8 cellular contexts compared by ENCODE assay signal in the genomic region with DNA sequence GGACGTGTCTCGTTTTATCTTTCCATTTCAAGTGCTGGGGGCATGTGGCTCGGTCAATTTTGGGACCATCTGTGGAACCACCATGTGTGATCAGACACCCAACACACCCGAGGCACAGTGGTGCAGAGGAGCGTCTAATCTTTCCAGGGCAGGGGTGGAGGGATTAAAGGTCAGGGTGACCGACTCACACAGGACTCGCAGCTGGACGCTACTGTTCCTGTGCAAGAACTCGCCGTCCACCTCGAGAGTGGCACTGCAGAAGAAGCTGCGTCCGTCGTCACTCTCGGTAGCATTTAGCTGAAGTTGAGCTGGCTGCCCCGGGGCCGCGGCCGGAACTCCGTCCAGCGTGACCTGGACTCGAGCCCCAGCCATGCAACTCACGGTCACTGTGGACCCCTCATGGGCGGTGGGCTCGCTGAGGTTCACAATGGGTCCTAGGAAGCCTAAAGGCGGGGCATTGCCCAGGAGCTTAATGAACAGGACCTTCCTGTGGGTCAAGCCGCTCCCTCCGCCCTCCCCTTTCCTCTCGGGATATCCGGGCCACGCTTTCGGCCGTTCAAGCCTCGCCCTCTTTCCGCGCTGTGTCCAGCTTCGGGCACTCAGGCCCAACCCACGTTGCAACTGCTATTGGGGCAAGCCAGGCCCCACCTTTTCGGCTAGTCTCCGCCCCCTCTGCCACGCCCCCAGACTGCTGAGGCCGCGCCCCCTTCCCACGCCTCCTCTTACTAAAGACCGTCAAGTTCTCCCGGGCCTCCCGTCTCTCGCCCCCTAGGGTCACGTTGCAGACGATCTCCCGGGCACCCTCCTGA. TPM values are rescaled to one million over a fixed set of nuclear protein-coding genes. Genes with fewer than 3 reads are reported as not detected.
DNase-seq lines count a peak whose midpoint lies in the region; ATAC-seq, FAIRE-seq and TF ChIP-seq lines count a peak whose summit lies in the region.

No MANE protein-coding gene starts in this region.

- CTCF ChIA-PET in BJ (lab: Yijun Ruan, JAX), result interaction anchor here (0.7 to 2.6 kb wide), 12 partner anchors 8 to 334 kb away, joined by 3 to 14 read pairs (median 3); no protein-coding TSS in a partner anchor
- CTCF ChIA-PET in Panc1 (lab: Charles Lee), result interaction anchor here (1.2 to 2.3 kb wide), 2 partner anchors 54 to 63 kb away, joined by 4 to 6 read pairs; a partner anchor contains a TSS

- intact Hi-C loops in Panc1 (cut with micrococcal nuclease; ENCODE audit: unreplicated experiment), result no loop called here
- intact Hi-C loops in heart right ventricle (cut with DNase I), result loop anchor here in 7 of 10 donors (2.0 to 10.0 kb wide), 9 partner anchors 18 to 67 kb away; a partner anchor contains a TSS
- intact Hi-C loops in pancreas (cut with DNase I), result no loop called here

- peak; percentile 81 for DNase-seq in BJ (ENCODE audit: low read depth)
- DNase-seq in HT1080 (ENCODE audit: low read depth), result peak; percentile 88
- no peak for DNase-seq in Panc1 (ENCODE audit: low read depth, low spot score)
- DNase-seq in anterior cingulate cortex (lab: John Stamatoyannopoulos, UW), result peak in 52 of 58 donors; percentile 8 to 82 (median 64)
- DNase-seq in heart right ventricle, result peak; percentile 96
- peak; percentile 95 to 99 (median 98) for DNase-seq in pancreas

- POLR2A ChIA-PET in BJ (lab: Charles Lee) (interaction anchor here (0.6 kb wide), 2 partner anchors 45 to 64 kb away, joined by 3 read pairs; no protein-coding TSS in a partner anchor), Panc1 (lab: Charles Lee) (interaction anchor here (0.6 to 1.5 kb wide), 2 partner anchors 54 to 63 kb away, joined by 3 read pairs; a partner anchor contains a TSS)

- peaks cover 10% of the 10 kb centered on the region for H3K4me1 ChIP-seq in Panc1 (ENCODE audit: control insufficient read depth, insufficient read depth, low read length)
- peaks cover 4 to 56% (median 31%) of the 10 kb centered on the region in 9 donors for H3K4me1 ChIP-seq in heart right ventricle
- H3K4me1 ChIP-seq in pancreas, result peaks cover 6 to 9% (median 8%) of the 10 kb centered on the region in 3 donors

- in situ Hi-C loops in Panc1 (cut with HindIII; ENCODE audit: low pct_unique_long_range_greater_than_20kb, low sequenced_read_pairs), result no loop called here

- H3K36me3 ChIP-seq in BJ (ENCODE audit: control insufficient read depth, insufficient read depth, low read length), result peaks cover 3% of the 10 kb centered on the region
- peaks cover 7% of the 10 kb centered on the region for H3K36me3 ChIP-seq in Panc1 (ENCODE audit: control insufficient read depth, insufficient read depth, low read length)
- H3K36me3 ChIP-seq in heart right ventricle, result peaks cover 0 to 32% (median 10%) of the 10 kb centered on the region in 9 donors
- H3K36me3 ChIP-seq in pancreas, result peaks cover 0 to 4% (median 3%) of the 10 kb centered on the region in 3 donors

- H3K27me3 ChIP-seq in BJ (ENCODE audit: control insufficient read depth, insufficient read depth, low read length) (no peaks in the 10 kb centered on the region), Panc1 (ENCODE audit: control insufficient read depth, insufficient read depth, low read length) (no peaks in the 10 kb centered on the region), heart right ventricle (no peaks in the 10 kb centered on the region), pancreas (no peaks in the 10 kb centered on the region)

- ATAC-seq in Panc1 (peak; percentile 85), heart right ventricle (peak; percentile 86 to 93 (median 90)), pancreas (peak; percentile 82 to 87 (median 84)), GM19455 (IDR thresholded peaks at IDR 0.05; ENCODE audit: unreplicated experiment) (no peak), GM18498 (IDR thresholded peaks at IDR 0.05; ENCODE audit: unreplicated experiment) (no peak)

- 3 to 6% methylated on average over 51 of the region's 51 CpGs for WGBS in heart right ventricle, 2 donors
- WGBS in pancreas, 2 donors, result 5 to 9% methylated on average over 49 to 51 of the region's 51 CpGs

- H3K4me3 ChIP-seq in BJ (ENCODE audit: low read depth, low read length), result peak overlapping the region; percentile 97
- H3K4me3 ChIP-seq in Panc1 (ENCODE audit: low read depth in 2 of 2, low read length in 2 of 2), result peak overlapping the region; percentile 78 to 86
- H3K4me3 ChIP-seq in heart right ventricle, result peak overlapping the region; percentile 16 to 94 (median 76)
- peak overlapping the region; percentile 44 to 92 (median 58) for H3K4me3 ChIP-seq in pancreas

- BruUV-seq in Panc1 (replicated peaks; lab: Mats Ljungman, UMichigan), result no TSS peak

- H3K9me3 ChIP-seq in Panc1 (ENCODE audit: control insufficient read depth, insufficient read depth, low read depth, low read length) (no peaks in the 10 kb centered on the region), heart right ventricle (no peaks in the 10 kb centered on the region), pancreas (no peaks in the 10 kb centered on the region)

- H3K27ac ChIP-seq in Panc1 (ENCODE audit: low read length), result peak overlapping the region; percentile 73
- peak overlapping the region in 9 of 10 donors; percentile 64 to 96 (median 84) for H3K27ac ChIP-seq in heart right ventricle
- peak overlapping the region; percentile 57 to 82 (median 72) for H3K27ac ChIP-seq in pancreas

- TF ChIP-seq CTCF in BJ (IDR thresholded peaks at IDR 0.05; ENCODE audit: insufficient read depth, low read depth, low read length) (peak; percentile 40), Panc1 (IDR thresholded peaks at IDR 0.05) (no peak), heart right ventricle (IDR thresholded peaks at IDR 0.05) (peak in 4 of 9 donors; percentile 9 to 32 (median 30)), pancreas (IDR thresholded peaks at IDR 0.05) (no peak)

- no peak for FAIRE-seq in pancreas (lab: Jason Lieb, UNC)

RNA-seq across cellular contexts. Expression of a gene that starts 1.2 kb away (rescaled TPM):
- polyA plus RNA-seq in BJ (2011; rRNA removed) (2.5 and 5.1 TPM in 2 replicates), heart right ventricle (1 to 10 TPM; 5.1 to 9.5 TPM), pancreas (1 to 10 TPM; 9.4 TPM)
- polyA minus RNA-seq in BJ (2011; rRNA and poly(A)+ RNA removed), result 2.5 and 4.9 TPM in 2 replicates
- 28.3 and 48.3 TPM in 2 replicates for total RNA-seq in HT1080 (2014; rRNA removed; shearing (Covaris generic))
- 67.0 and 73.3 TPM in 2 replicates for polyA plus RNA-seq in HT1080 (2015; cell fraction: cytosol; rRNA removed)
- polyA plus RNA-seq in HT1080 (2015; cell fraction: nucleus; rRNA removed), result 55.0 and 65.4 TPM in 2 replicates
- total RNA-seq in Panc1 (2021; ENCODE audit: unreplicated experiment) (55.6 TPM), heart right ventricle (10 to 100 TPM in 9 of 10 donors, 1 to 10 TPM in 1; 10.0 to 16.9 (median 12.4) TPM), pancreas (10 to 100 TPM in 4 of 6 donors, 1 to 10 TPM in 2; 6.0 to 17.3 (median 13.6) TPM)
- 65.2 TPM for polyA plus RNA-seq in Panc1 (2012; ENCODE audit: insufficient read length)

RNA-seq across cellular contexts. Expression of a gene that starts 4.9 kb away (rescaled TPM):
- 11.7 and 17.3 TPM in 2 replicates for polyA plus RNA-seq in BJ (2011; rRNA removed)
- polyA minus RNA-seq in BJ (2011; rRNA and poly(A)+ RNA removed), result 5.6 and 9.8 TPM in 2 replicates
- total RNA-seq in HT1080 (2014; rRNA removed; shearing (Covaris generic)), result 8.3 and 8.8 TPM in 2 replicates
- 4.3 and 5.9 TPM in 2 replicates for polyA plus RNA-seq in HT1080 (2015; cell fraction: cytosol; rRNA removed)
- 2.4 and 3.0 TPM in 2 replicates for polyA plus RNA-seq in HT1080 (2015; cell fraction: nucleus; rRNA removed)
- 10.5 TPM for total RNA-seq in Panc1 (2021; ENCODE audit: unreplicated experiment)
- 17.8 TPM for polyA plus RNA-seq in Panc1 (2012; ENCODE audit: insufficient read length)
- total RNA-seq in heart right ventricle, result 10 to 100 TPM; 14.0 to 77.2 (median 17.9) TPM
- polyA plus RNA-seq in heart right ventricle, result 10 to 100 TPM in 1 of 2 donors, 1 to 10 TPM in 1; 6.1 to 13.1 TPM
- 10 to 100 TPM in 1 of 6 donors, 1 to 10 TPM in 5; 5.7 to 13.8 (median 7.1) TPM for total RNA-seq in pancreas
- polyA plus RNA-seq in pancreas, result 1 to 10 TPM; 5.2 TPM

RNA-seq across cellular contexts. Expression of a gene that starts 18.7 kb away (rescaled TPM):
- 25.6 and 40.1 TPM in 2 replicates for polyA plus RNA-seq in BJ (2011; rRNA removed)
- 12.8 and 20.1 TPM in 2 replicates for polyA minus RNA-seq in BJ (2011; rRNA and poly(A)+ RNA removed)
- total RNA-seq in HT1080 (2014; rRNA removed; shearing (Covaris generic)), result 31.5 and 42.4 TPM in 2 replicates
- polyA plus RNA-seq in HT1080 (2015; cell fraction: cytosol; rRNA removed), result 15.7 and 19.6 TPM in 2 replicates
- polyA plus RNA-seq in HT1080 (2015; cell fraction: nucleus; rRNA removed), result 11.6 and 16.9 TPM in 2 replicates
- total RNA-seq in Panc1 (2021; ENCODE audit: unreplicated experiment), result 25.5 TPM
- 33.6 TPM for polyA plus RNA-seq in Panc1 (2012; ENCODE audit: insufficient read length)
- 10 to 100 TPM; 11.7 to 21.8 (median 17.1) TPM for total RNA-seq in heart right ventricle
- 10 to 100 TPM; 33.7 to 35.5 TPM for polyA plus RNA-seq in heart right ventricle
- total RNA-seq in pancreas, result 10 to 100 TPM in 2 of 6 donors, 1 to 10 TPM in 4; 5.5 to 10.9 (median 8.7) TPM
- 10 to 100 TPM; 25.0 to 30.3 TPM for polyA plus RNA-seq in pancreas

RNA-seq across cellular contexts. Expression of a gene that starts 24.9 kb away (rescaled TPM):
- polyA plus RNA-seq in BJ (2011; rRNA removed) (1.2 TPM in 2 replicates), heart right ventricle (1 to 10 TPM; 1.5 to 8.9 TPM), pancreas (10 to 100 TPM; 37.6 to 44.0 TPM)
- 1.1 TPM in 1 of 2 replicates, not detected in the other for polyA minus RNA-seq in BJ (2011; rRNA and poly(A)+ RNA removed)
- total RNA-seq in HT1080 (2014; rRNA removed; shearing (Covaris generic)), result 0.43 and 1.7 TPM in 2 replicates
- 0.38 and 1.2 TPM in 2 replicates for polyA plus RNA-seq in HT1080 (2015; cell fraction: cytosol; rRNA removed)
- polyA plus RNA-seq in HT1080 (2015; cell fraction: nucleus; rRNA removed), result 4.1 and 7.2 TPM in 2 replicates
- total RNA-seq in Panc1 (2021; ENCODE audit: unreplicated experiment) (1.3 TPM), heart right ventricle (1 to 10 TPM in 2 of 10 donors, under 1 TPM in 8; 0.34 to 1.4 (median 0.80) TPM), pancreas (1 to 10 TPM in 4 of 6 donors, under 1 TPM in 2; 0.91 to 3.0 (median 1.5) TPM)
- 1.3 TPM for polyA plus RNA-seq in Panc1 (2012; ENCODE audit: insufficient read length)

RNA-seq across cellular contexts. Expression of a gene that starts 44.8 kb away (rescaled TPM):
- polyA plus RNA-seq in BJ (2011; rRNA removed) (6.7 and 9.2 TPM in 2 replicates), heart right ventricle (1 to 10 TPM in 1 of 2 donors, under 1 TPM in 1; 0.51 to 1.0 TPM), pancreas (under 1 TPM; 0.26 to 0.30 TPM)
- polyA minus RNA-seq in BJ (2011; rRNA and poly(A)+ RNA removed), result 1.8 and 1.9 TPM in 2 replicates
- 0.17 and 0.31 TPM in 2 replicates for total RNA-seq in HT1080 (2014; rRNA removed; shearing (Covaris generic))
- 1.3 and 1.5 TPM in 2 replicates for polyA plus RNA-seq in HT1080 (2015; cell fraction: cytosol; rRNA removed)
- polyA plus RNA-seq in HT1080 (2015; cell fraction: nucleus; rRNA removed), result 8.7 and 9.9 TPM in 2 replicates
- total RNA-seq in Panc1 (2021; ENCODE audit: unreplicated experiment) (19.5 TPM), heart right ventricle (under 1 TPM in 7 of 10 donors, not detected in 3; 0.18 to 0.62 (median 0.34) TPM), pancreas (under 1 TPM in 5 of 6 donors, not detected in 1; 0.08 to 0.22 (median 0.17) TPM)
- 20.4 TPM for polyA plus RNA-seq in Panc1 (2012; ENCODE audit: insufficient read length)

Comparison
In these comparisons a context has a peak if more than half of its experiments do, and no peak if none do; other contexts are left out.
1. ATAC-seq: peak in Panc1 (single experiment), heart right ventricle (8 of 8) and pancreas (4 of 4); none in GM19455 (single experiment) and GM18498 (single experiment).
2. intact Hi-C loops: an anchor here in heart right ventricle (2.0 to 10.0 kb wide); none called in Panc1 and pancreas.
3. Peak in every context shown above with its lines, with median percentiles within 50 percentile points of each other: H3K4me3 ChIP-seq and H3K27ac ChIP-seq.